ENCODE assay signal across 8 cellular contexts in the genomic region with DNA sequence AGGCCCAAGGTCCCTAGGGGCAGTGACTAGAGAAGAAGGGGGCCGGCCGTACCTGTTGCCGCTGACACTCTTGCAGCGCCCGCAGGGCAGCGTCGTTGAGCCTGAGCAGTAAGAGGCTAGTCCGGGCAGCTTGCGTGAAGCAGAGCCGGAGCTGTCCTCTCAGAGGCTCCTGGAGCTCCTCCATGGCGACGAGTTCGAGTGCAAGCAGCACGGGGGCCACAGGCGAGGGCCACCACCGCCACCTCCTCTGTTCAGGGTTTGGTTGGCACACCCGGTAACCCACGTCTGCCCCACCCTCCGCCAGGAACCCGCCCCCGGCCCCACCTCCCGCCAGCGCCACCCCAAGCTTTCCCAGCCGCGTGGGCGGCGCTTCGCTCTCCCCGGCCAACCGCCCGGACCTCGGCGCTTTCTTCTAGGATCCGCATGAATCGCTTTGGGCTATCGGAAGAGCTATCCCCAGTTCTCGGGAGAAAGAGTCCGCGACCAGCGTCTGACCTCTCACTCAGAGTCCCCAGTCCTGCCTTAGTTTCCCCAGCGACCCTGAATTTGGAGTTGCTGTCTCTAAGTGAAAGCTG. TPM values are rescaled to one million over a fixed set of nuclear protein-coding genes. Genes with fewer than 3 reads are reported as not detected.
A peak's percentile ranks its signal among the peaks of the same experiment; 100 is the strongest.
DNase-seq lines count a peak whose midpoint lies in the region; ATAC-seq, FAIRE-seq and TF ChIP-seq lines count a peak whose summit lies in the region.

A gene with protein sequence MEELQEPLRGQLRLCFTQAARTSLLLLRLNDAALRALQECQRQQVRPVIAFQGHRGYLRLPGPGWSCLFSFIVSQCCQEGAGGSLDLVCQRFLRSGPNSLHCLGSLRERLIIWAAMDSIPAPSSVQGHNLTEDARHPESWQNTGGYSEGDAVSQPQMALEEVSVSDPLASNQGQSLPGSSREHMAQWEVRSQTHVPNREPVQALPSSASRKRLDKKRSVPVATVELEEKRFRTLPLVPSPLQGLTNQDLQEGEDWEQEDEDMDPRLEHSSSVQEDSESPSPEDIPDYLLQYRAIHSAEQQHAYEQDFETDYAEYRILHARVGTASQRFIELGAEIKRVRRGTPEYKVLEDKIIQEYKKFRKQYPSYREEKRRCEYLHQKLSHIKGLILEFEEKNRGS (minus strand): TSS at position 249 of the 575 bp plus-strand sequence. CDS start 65 bp downstream, at position 184.

- peak within 1 kb of the TSS; percentile 82 for H3K9ac ChIP-seq in skeletal muscle satellite cell (ENCODE audit: low read depth, low read length)

- H3K9me3 ChIP-seq in HEK293 (ENCODE audit: control insufficient read depth, insufficient read depth, low read depth, low read length) (no peaks in the 10 kb centered on the region), hepatocyte (ENCODE audit: low read depth) (no peaks in the 10 kb centered on the region), skeletal muscle satellite cell (replicated peaks; ENCODE audit: low read length) (no peaks in the 10 kb centered on the region)

- H4K20me1 ChIP-seq in hepatocyte (ENCODE audit: insufficient read depth, poor library complexity, severe bottlenecking): no peaks in the 10 kb centered on the region

- H3K27ac ChIP-seq in HEK293 (ENCODE audit: extremely low read depth, low read depth, low read length) (peak within 1 kb of the TSS; percentile 92), hepatocyte (peak within 1 kb of the TSS; percentile 72)

- peak within 1 kb of the TSS; percentile 82 for H3K4me2 ChIP-seq in hepatocyte
- H3K4me2 ChIP-seq in skeletal muscle satellite cell (ENCODE audit: low read length): peak within 1 kb of the TSS; percentile 88

- peak within 1 kb of the TSS; percentile 91 for H2AFZ ChIP-seq in hepatocyte

- H3K4me3 Mint-ChIP-seq in T-cell: peak within 1 kb of the TSS; percentile 92 to 93 (median 93)

- POLR2A ChIA-PET in HEK293 (lab: Yijun Ruan, JAX) (interaction anchor here (0.5 to 2.0 kb wide), 10 partner anchors 11 to 647 kb away, joined by 3 to 8 read pairs (median 3); a partner anchor contains a TSS), T-cell (lab: Charles Lee) (interaction anchor here (0.6 to 1.0 kb wide), 3 partner anchors 22 to 48 kb away, joined by 3 to 9 read pairs (median 4); a partner anchor contains a TSS)

- H3K36me3 ChIP-seq in HEK293 (ENCODE audit: control insufficient read depth in 2 of 2, insufficient read depth in 1 of 2, low read length in 2 of 2): peaks cover 19 to 25% of the 10 kb centered on the region in 2 experiments
- H3K36me3 ChIP-seq in hepatocyte (replicated peaks; ENCODE audit: insufficient read depth, low read depth): no peaks in the 10 kb centered on the region
- H3K36me3 ChIP-seq in skeletal muscle satellite cell (ENCODE audit: insufficient read depth, low read length): peaks cover 16% of the 10 kb centered on the region

- no peak for FAIRE-seq in urothelium cell line (lab: Jason Lieb, UNC)

- H3K4me1 ChIP-seq in HEK293 (ENCODE audit: control insufficient read depth, insufficient read depth, low read length) (peaks cover 5% of the 10 kb centered on the region; the same call in 1 of the 2 replicates), hepatocyte (ENCODE audit: insufficient read depth) (peaks cover 5% of the 10 kb centered on the region), skeletal muscle satellite cell (ENCODE audit: control insufficient read depth, insufficient read depth, low read length) (peaks cover 10% of the 10 kb centered on the region)

- H3K27me3 ChIP-seq in hepatocyte (no peaks in the 10 kb centered on the region), skeletal muscle satellite cell (ENCODE audit: control insufficient read depth, insufficient read depth, low read length) (no peaks in the 10 kb centered on the region)

- H3K36me3 Mint-ChIP-seq in T-cell: peaks cover 3% of the 10 kb centered on the region

- H3K79me2 ChIP-seq in hepatocyte: no peaks in the 10 kb centered on the region

- peak within 1 kb of the TSS; percentile 45 for H3K4me3 ChIP-seq in HEK293 (ENCODE audit: low read depth, low read length)
- peak within 1 kb of the TSS; percentile 57 for H3K4me3 ChIP-seq in hepatocyte
- peak within 1 kb of the TSS; percentile 84 for H3K4me3 ChIP-seq in skeletal muscle satellite cell (ENCODE audit: low read length)

- peaks cover 18 to 23% (median 18%) of the 10 kb centered on the region in 3 donors for H3K4me1 Mint-ChIP-seq in T-cell

- peak within 1 kb of the TSS; percentile 91 to 95 for H3K27ac Mint-ChIP-seq in T-cell

- no peak for TF ChIP-seq CTCF in HEK293 (tag by site-specific recombination; IDR thresholded peaks at IDR 0.05)
- TF ChIP-seq CTCF in hepatocyte (IDR thresholded peaks at IDR 0.05; ENCODE audit: poor library complexity): no peak

- peak; percentile 84 to 89 (median 86) for ATAC-seq in T-cell (replicated peaks in 1 of 4)

- no peaks in the 10 kb centered on the region for H3K9me2 ChIP-seq in hepatocyte (replicated peaks; ENCODE audit: insufficient read depth)

- 1% methylated on average over 25 of the region's 41 CpGs for WGBS in hepatocyte (ENCODE audit: low lambda C conversion rate, missing lambda C conversion rate)

- no peaks in the 10 kb centered on the region for H3K9me3 Mint-ChIP-seq in T-cell

- CTCF ChIA-PET in HEK293 (lab: Yijun Ruan, JAX): interaction anchor here (0.6 to 1.9 kb wide), 7 partner anchors 12 to 406 kb away, joined by 3 to 7 read pairs (median 4); a partner anchor contains a TSS
- CTCF ChIA-PET in T-cell (lab: Charles Lee): interaction anchor here (0.6 to 1.5 kb wide), 8 partner anchors 8 to 48 kb away, joined by 3 to 11 read pairs (median 5); a partner anchor contains a TSS

- no peaks in the 10 kb centered on the region for H3K27me3 Mint-ChIP-seq in T-cell

- peak; percentile 90 for DNase-seq in GM03348 (ENCODE audit: low spot score)
- peak; percentile 64 for DNase-seq in NCI-H1092 (lab: John Stamatoyannopoulos, UW)
- DNase-seq in T-cell: peak in 33 of 34 experiments; percentile 52 to 81 (median 71)
- DNase-seq in anterior cingulate cortex (lab: John Stamatoyannopoulos, UW): peak in 41 of 58 donors; percentile 22 to 78 (median 52)
- DNase-seq in hepatocyte (ENCODE audit: low spot score): peak; percentile 85
- DNase-seq in urothelium cell line (ENCODE audit: low spot score): no peak

TF ChIP-seq in HEK293, 187 proteins besides CTCF, POLR2A, EP300 and RAD21 (continues in another document):
- TF ChIP-seq, protein P1, sequence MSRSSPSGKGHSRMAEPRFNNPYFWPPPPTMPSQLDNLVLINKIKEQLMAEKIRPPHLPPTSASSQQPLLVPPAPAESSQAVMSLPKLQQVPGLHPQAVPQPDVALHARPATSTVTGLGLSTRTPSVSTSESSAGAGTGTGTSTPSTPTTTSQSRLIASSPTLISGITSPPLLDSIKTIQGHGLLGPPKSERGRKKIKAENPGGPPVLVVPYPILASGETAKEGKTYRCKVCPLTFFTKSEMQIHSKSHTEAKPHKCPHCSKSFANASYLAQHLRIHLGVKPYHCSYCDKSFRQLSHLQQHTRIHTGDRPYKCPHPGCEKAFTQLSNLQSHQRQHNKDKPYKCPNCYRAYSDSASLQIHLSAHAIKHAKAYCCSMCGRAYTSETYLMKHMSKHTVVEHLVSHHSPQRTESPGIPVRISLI (tag by site-specific recombination; IDR thresholded peaks at IDR 0.05): no peak
- peak; percentile 92 for TF ChIP-seq SCRT1 (tag by site-specific recombination; IDR thresholded peaks at IDR 0.05; ENCODE audit: borderline replicate concordance)
- TF ChIP-seq TRIM28 (IDR thresholded peaks at IDR 0.05; ENCODE audit: borderline replicate concordance, low read length): no peak
- no peak for TF ChIP-seq TCF7L2 (IDR thresholded peaks at IDR 0.05; ENCODE audit: borderline replicate concordance, low read depth, low read length)
- no peak for TF ChIP-seq ZNF248 (tag by site-specific recombination; IDR thresholded peaks at IDR 0.05)
- TF ChIP-seq, protein P2, sequence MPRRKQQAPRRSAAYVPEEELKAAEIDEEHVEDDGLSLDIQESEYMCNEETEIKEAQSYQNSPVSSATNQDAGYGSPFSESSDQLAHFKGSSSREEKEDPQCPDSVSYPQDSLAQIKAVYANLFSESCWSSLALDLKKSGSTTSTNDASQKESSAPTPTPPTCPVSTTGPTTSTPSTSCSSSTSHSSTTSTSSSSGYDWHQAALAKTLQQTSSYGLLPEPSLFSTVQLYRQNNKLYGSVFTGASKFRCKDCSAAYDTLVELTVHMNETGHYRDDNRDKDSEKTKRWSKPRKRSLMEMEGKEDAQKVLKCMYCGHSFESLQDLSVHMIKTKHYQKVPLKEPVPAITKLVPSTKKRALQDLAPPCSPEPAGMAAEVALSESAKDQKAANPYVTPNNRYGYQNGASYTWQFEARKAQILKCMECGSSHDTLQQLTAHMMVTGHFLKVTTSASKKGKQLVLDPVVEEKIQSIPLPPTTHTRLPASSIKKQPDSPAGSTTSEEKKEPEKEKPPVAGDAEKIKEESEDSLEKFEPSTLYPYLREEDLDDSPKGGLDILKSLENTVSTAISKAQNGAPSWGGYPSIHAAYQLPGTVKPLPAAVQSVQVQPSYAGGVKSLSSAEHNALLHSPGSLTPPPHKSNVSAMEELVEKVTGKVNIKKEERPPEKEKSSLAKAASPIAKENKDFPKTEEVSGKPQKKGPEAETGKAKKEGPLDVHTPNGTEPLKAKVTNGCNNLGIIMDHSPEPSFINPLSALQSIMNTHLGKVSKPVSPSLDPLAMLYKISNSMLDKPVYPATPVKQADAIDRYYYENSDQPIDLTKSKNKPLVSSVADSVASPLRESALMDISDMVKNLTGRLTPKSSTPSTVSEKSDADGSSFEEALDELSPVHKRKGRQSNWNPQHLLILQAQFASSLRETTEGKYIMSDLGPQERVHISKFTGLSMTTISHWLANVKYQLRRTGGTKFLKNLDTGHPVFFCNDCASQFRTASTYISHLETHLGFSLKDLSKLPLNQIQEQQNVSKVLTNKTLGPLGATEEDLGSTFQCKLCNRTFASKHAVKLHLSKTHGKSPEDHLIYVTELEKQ (tag by site-specific recombination; IDR thresholded peaks at IDR 0.05; ENCODE audit: borderline replicate concordance): no peak
- TF ChIP-seq, protein P3, sequence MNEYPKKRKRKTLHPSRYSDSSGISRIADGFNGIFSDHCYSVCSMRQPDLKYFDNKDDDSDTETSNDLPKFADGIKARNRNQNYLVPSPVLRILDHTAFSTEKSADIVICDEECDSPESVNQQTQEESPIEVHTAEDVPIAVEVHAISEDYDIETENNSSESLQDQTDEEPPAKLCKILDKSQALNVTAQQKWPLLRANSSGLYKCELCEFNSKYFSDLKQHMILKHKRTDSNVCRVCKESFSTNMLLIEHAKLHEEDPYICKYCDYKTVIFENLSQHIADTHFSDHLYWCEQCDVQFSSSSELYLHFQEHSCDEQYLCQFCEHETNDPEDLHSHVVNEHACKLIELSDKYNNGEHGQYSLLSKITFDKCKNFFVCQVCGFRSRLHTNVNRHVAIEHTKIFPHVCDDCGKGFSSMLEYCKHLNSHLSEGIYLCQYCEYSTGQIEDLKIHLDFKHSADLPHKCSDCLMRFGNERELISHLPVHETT (tag by site-specific recombination; IDR thresholded peaks at IDR 0.05): no peak
- TF ChIP-seq ZNF677 (tag by site-specific recombination; IDR thresholded peaks at IDR 0.05): no peak
- TF ChIP-seq SP2 (tag by site-specific recombination; IDR thresholded peaks at IDR 0.05): no peak; the same call in 1 of the 2 replicates

RNA-seq across cellular contexts. Expression of the gene that starts here (rescaled TPM):
- 1 to 10 TPM in 4 of 5 donors, under 1 TPM in 1; 0.80 to 6.5 (median 2.2) TPM for total RNA-seq in T-cell
- 5.0 and 7.7 TPM in 2 replicates for total RNA-seq in hepatocyte
- polyA plus RNA-seq in hepatocyte: 4.5 and 6.4 TPM in 2 replicates
- total RNA-seq in skeletal muscle satellite cell (2012; rRNA removed): 2.3 and 2.4 TPM in 2 replicates
